Comparison of ENCODE assay signal across 2 cellular contexts in the genomic region with DNA sequence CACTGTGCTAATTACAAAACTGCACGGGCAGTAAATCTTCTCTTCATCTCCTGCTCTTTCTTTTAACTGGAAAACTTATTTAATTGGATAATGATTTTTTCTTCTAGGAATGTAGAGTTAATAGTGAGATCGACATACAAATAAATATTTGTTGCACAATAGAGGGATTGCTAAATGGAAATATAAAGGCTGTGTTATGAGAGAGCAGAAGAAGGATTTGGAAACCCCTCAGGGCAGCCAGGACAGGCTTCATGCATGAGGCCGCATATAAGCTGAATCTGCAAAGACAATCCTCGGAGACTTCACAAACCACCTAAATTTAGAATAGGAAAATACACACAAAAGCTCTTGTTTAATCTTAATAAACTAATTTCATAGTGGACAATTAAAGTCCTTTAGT.
TF ChIP-seq lines count a peak whose summit lies in the region.

No MANE protein-coding gene starts in this region.

TF ChIP-seq in HepG2, 621 proteins besides CTCF, POLR2A, EP300 and RAD21:
- TF ChIP-seq CEBPB (IDR thresholded peaks at IDR 0.05; ENCODE audit: borderline replicate concordance, low read depth, low read length) = peak; percentile 44; the same call in 1 of the 2 replicates
- TF ChIP-seq, protein P1, sequence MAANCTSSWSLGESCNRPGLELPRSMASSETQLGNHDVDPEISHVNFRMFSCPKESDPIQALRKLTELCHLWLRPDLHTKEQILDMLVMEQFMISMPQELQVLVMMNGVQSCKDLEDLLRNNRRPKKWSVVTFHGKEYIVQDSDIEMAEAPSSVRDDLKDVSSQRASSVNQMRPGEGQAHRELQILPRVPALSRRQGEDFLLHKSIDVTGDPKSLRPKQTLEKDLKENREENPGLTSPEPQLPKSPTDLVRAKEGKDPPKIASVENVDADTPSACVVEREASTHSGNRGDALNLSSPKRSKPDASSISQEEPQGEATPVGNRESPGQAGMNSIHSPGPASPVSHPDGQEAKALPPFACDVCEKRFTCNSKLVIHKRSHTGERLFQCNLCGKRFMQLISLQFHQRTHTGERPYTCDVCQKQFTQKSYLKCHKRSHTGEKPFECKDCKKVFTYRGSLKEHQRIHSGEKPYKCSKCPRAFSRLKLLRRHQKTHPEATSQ (CRISPR knock-in tag; IDR thresholded peaks at IDR 0.05; ENCODE audit: borderline replicate concordance) = no peak

TF ChIP-seq in K562, 482 proteins besides CTCF, POLR2A, EP300 and RAD21:
- TF ChIP-seq XRCC4 (IDR thresholded peaks at IDR 0.05; ENCODE audit: extremely low read depth, insufficient read depth, insufficient read length) = no peak
- TF ChIP-seq CEBPB (tag; IDR thresholded peaks at IDR 0.05) = peak; percentile 48
- no peak for TF ChIP-seq PTRF (tag; IDR thresholded peaks at IDR 0.05)
- TF ChIP-seq CEBPG (CRISPR knock-in tag; IDR thresholded peaks at IDR 0.05) = no peak
- TF ChIP-seq CEBPG (tag; conservative IDR thresholded peaks at IDR 0.05 in 1 of 2, IDR thresholded peaks at IDR 0.05 in 1 of 2) = peak in 1 of 2 experiments; percentile 65; a peak in 2 of 4 replicates
- no peak for TF ChIP-seq ZNF77 (CRISPR knock-in tag; IDR thresholded peaks at IDR 0.05)
- no peak for TF ChIP-seq TRIM28 (IDR thresholded peaks at IDR 0.05)
- no peak for TF ChIP-seq MEIS2 (IDR thresholded peaks at IDR 0.05; ENCODE audit: partially characterized antibody)
- no peak for TF ChIP-seq POLR2B (IDR thresholded peaks at IDR 0.05; ENCODE audit: low read depth, partially characterized antibody)
- TF ChIP-seq, protein P2, sequence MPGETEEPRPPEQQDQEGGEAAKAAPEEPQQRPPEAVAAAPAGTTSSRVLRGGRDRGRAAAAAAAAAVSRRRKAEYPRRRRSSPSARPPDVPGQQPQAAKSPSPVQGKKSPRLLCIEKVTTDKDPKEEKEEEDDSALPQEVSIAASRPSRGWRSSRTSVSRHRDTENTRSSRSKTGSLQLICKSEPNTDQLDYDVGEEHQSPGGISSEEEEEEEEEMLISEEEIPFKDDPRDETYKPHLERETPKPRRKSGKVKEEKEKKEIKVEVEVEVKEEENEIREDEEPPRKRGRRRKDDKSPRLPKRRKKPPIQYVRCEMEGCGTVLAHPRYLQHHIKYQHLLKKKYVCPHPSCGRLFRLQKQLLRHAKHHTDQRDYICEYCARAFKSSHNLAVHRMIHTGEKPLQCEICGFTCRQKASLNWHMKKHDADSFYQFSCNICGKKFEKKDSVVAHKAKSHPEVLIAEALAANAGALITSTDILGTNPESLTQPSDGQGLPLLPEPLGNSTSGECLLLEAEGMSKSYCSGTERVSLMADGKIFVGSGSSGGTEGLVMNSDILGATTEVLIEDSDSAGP (CRISPR knock-in tag; IDR thresholded peaks at IDR 0.05) = no peak
- no peak for TF ChIP-seq PHF21A (IDR thresholded peaks at IDR 0.05; ENCODE audit: borderline replicate concordance, low read depth)
- TF ChIP-seq ZNF778 (CRISPR knock-in tag; IDR thresholded peaks at IDR 0.05) = no peak
- no peak for TF ChIP-seq U2AF2 (optimal IDR thresholded peaks at IDR 0.05; ENCODE audit: low read depth, low read length)
